10 cellular contexts compared by ENCODE assay signal in genomic region chr9:138100711-138101349, GRCh38.
DNase-seq lines count a peak whose midpoint lies in the region; ATAC-seq and TF ChIP-seq lines count a peak whose summit lies in the region.
"Had no signal": no experiment of that assay in that cellular context is flagged by ENCODE, and none has a peak within 500 bp of the region (broad histone marks: within the 10 kb centered on the region; RNA-seq: fewer than 3 reads in every experiment).

No MANE protein-coding gene starts in this region.

- CTCF ChIA-PET in WTC11 (lab: Charles Lee), result interaction anchor here (0.5 to 2.4 kb wide), 12 partner anchors 28 to 624 kb away, joined by 3 to 7 read pairs (median 4); no protein-coding TSS in a partner anchor

- peaks cover 2% of the 10 kb centered on the region for H3K9me3 Mint-ChIP-seq in WTC11
- H3K9me3 Mint-ChIP-seq: T-helper 2 cell treated with Interferon-gamma antibody and Interleukin-4, amounts not matched to agents 5 μg/mL and 100 μg/mL, for 36 hours had no signal

- POLR2A ChIA-PET in WTC11 (lab: Charles Lee), result no interaction called here

- H3K36me3 Mint-ChIP-seq in WTC11 (peaks cover 10% of the 10 kb centered on the region), T-helper 17 cell (ENCODE audit: low read depth) (no peaks in the 10 kb centered on the region)

- no peak overlapping the region for H3K4me3 Mint-ChIP-seq in WTC11
- H3K4me3 Mint-ChIP-seq in T-helper 17 cell, result no peak overlapping the region
- H3K4me3 Mint-ChIP-seq: T-helper 2 cell treated with Interferon-gamma antibody and Interleukin-4, amounts not matched to agents 5 μg/mL and 100 μg/mL, for 36 hours had no signal

- H3K27me3 Mint-ChIP-seq in WTC11 (ENCODE audit: low read depth) (no peaks in the 10 kb centered on the region), T-helper 17 cell (no peaks in the 10 kb centered on the region)

- peak; percentile 42 for DNase-seq in DMS 273 (lab: John Stamatoyannopoulos, UW; ENCODE audit: unreplicated experiment)
- DNase-seq in DMS 273 treated with DMSO at 0.1 percent for 48 hours (lab: John Stamatoyannopoulos, UW), result no peak
- DNase-seq in GM13977 (ENCODE audit: low spot score), result no peak
- DNase-seq in WTC11 (ENCODE audit: low spot score), result peak; percentile 53
- DNase-seq in left kidney (ENCODE audit: low read depth, low spot score), result peak; percentile 8
- DNase-seq in T-helper 17 cell, result no peak
- DNase-seq in hippocampal formation (lab: John Stamatoyannopoulos, UW), result no peak
- no peak for DNase-seq in kidney glomerular epithelial cell (lab: John Stamatoyannopoulos, UW)
- DNase-seq: OCI-M1 had no signal

- H3K4me1 Mint-ChIP-seq in WTC11, result no peaks in the 10 kb centered on the region
- H3K4me1 Mint-ChIP-seq in T-helper 17 cell, result no peaks in the 10 kb centered on the region

- H3K27ac Mint-ChIP-seq in WTC11 (no peak overlapping the region), T-helper 17 cell (no peak overlapping the region)
- H3K27ac Mint-ChIP-seq: T-helper 2 cell treated with Interferon-gamma antibody and Interleukin-4, amounts not matched to agents 5 μg/mL and 100 μg/mL, for 36 hours had no signal

- no peaks in the 10 kb centered on the region for H3K9me3 ChIP-seq in T-helper 17 cell (ENCODE audit: control insufficient read depth, low read length, poor library complexity, severe bottlenecking)

- ATAC-seq in WTC11, result peak; percentile 66
- ATAC-seq in T-helper 17 cell, result no peak

- TF ChIP-seq CTCF in GM13977 (IDR thresholded peaks at IDR 0.05; ENCODE audit: extremely low read depth, insufficient read depth, missing control alignments) (peak; percentile 37), WTC11 (IDR thresholded peaks at IDR 0.05) (peak; percentile 65)

- in situ Hi-C loops in GM13977 (cut with MboI; ENCODE audit: low pct_unique_long_range_greater_than_20kb, low sequenced_read_pairs, unreplicated experiment), result no loop called here

TF ChIP-seq in WTC11, 78 proteins besides CTCF, POLR2A, EP300 and RAD21 (continues in another document):
- no peak for TF ChIP-seq NR1H2 (CRISPR knock-in tag; IDR thresholded peaks at IDR 0.05)
- TF ChIP-seq JAZF1 (CRISPR knock-in tag; IDR thresholded peaks at IDR 0.05), result no peak
- TF ChIP-seq ATF6 (CRISPR knock-in tag; IDR thresholded peaks at IDR 0.05), result no peak
- no peak for TF ChIP-seq ZNF281 (CRISPR knock-in tag; IDR thresholded peaks at IDR 0.05)
- TF ChIP-seq ERG (CRISPR knock-in tag; IDR thresholded peaks at IDR 0.05), result no peak
- no peak for TF ChIP-seq ZMAT4 (CRISPR knock-in tag; IDR thresholded peaks at IDR 0.05)
- TF ChIP-seq ZNF138 (CRISPR knock-in tag; conservative IDR thresholded peaks at IDR 0.05), result no peak
- no peak for TF ChIP-seq MYBL2 (CRISPR knock-in tag; IDR thresholded peaks at IDR 0.05)
- TF ChIP-seq SP1 (CRISPR knock-in tag; conservative IDR thresholded peaks at IDR 0.05), result no peak
- TF ChIP-seq NFATC4 (CRISPR knock-in tag; IDR thresholded peaks at IDR 0.05), result no peak
- TF ChIP-seq ATF1 (CRISPR knock-in tag; IDR thresholded peaks at IDR 0.05), result no peak
- no peak for TF ChIP-seq ZNF416 (CRISPR knock-in tag; IDR thresholded peaks at IDR 0.05)
- no peak for TF ChIP-seq ATF2 (CRISPR knock-in tag; IDR thresholded peaks at IDR 0.05; ENCODE audit: borderline replicate concordance, low read depth)
- no peak for TF ChIP-seq CBFB (CRISPR knock-in tag; IDR thresholded peaks at IDR 0.05; ENCODE audit: low read depth)
- TF ChIP-seq AFF4 (CRISPR knock-in tag; IDR thresholded peaks at IDR 0.05; ENCODE audit: borderline replicate concordance), result no peak
- TF ChIP-seq ZNF317 (CRISPR knock-in tag; IDR thresholded peaks at IDR 0.05; ENCODE audit: borderline replicate concordance, low read depth), result no peak

Comparison
In these comparisons a context has a peak if more than half of its experiments do, and no peak if none do; other contexts are left out.
1. DNase-seq: peak in DMS 273 (single experiment), WTC11 (single experiment) and left kidney (single experiment); none in DMS 273 treated with DMSO at 0.1 percent for 48 hours (single experiment), GM13977 (single experiment), T-helper 17 cell (0 of 3), hippocampal formation (0 of 2) and kidney glomerular epithelial cell (single experiment).